15 cellular contexts compared by ENCODE assay signal in the genomic region with DNA sequence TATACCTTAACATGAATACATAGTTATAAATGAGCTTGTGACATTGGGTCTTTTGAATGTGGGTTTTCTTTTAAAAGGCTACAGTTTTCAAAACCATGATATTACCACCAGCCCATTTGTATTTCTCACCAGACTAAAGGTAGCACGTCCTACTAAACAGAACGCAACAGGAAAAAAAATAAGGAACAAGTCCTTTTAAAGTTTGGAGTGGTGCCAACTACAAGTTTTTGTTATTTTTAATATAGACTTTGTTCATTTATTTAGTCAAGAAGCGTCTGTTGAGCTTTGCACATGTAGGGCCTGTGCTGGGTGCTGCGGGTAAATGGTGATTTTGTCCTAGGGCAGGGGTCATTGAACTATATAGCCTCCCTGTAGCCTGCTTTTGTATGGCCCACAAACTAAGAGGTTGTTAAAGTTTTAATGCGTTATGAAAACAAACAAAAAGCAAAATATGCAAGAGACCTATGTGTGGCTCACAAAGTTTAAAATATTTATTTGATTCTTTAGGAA.
A peak's percentile ranks its signal among the peaks of the same experiment; 100 is the strongest.
DNase-seq lines count a peak whose midpoint lies in the region; ATAC-seq and TF ChIP-seq lines count a peak whose summit lies in the region.
"Had no signal": no experiment of that assay in that cellular context is flagged by ENCODE, and none has a peak within 500 bp of the region (broad histone marks: within the 10 kb centered on the region; RNA-seq: fewer than 3 reads in every experiment).

No MANE protein-coding gene starts in this region.

- H3K27me3 ChIP-seq in left ventricle myocardium inferior (ENCODE audit: low read depth) = no peaks in the 10 kb centered on the region
- H3K27me3 ChIP-seq in neutrophil = no peaks in the 10 kb centered on the region
- H3K27me3 ChIP-seq: BLaER1 had no signal

- H3K4me1 ChIP-seq in left ventricle myocardium inferior (peaks cover 85% of the 10 kb centered on the region), neutrophil (ENCODE audit: control insufficient read depth in 1 of 2, insufficient read depth in 1 of 2, low read depth in 1 of 2, low read length in 1 of 2) (peaks cover 6 to 7% of the 10 kb centered on the region in 2 experiments)
- H3K4me1 ChIP-seq: BLaER1 had no signal

- no peaks in the 10 kb centered on the region for H3K9me3 Mint-ChIP-seq in activated naive CD8-positive, alpha-beta T cell treated with anti-CD3 and anti-CD28 coated beads, Interleukin-2, amount 50 U/mL, for 24 hours
- H3K9me3 Mint-ChIP-seq: CD4-positive, CD25-positive, alpha-beta regulatory T cell; H9 had no signal

- no peak overlapping the region for H3K4me3 Mint-ChIP-seq in activated naive CD8-positive, alpha-beta T cell treated with anti-CD3 and anti-CD28 coated beads, Interleukin-2, amount 50 U/mL, for 24 hours
- H3K4me3 Mint-ChIP-seq: CD4-positive, CD25-positive, alpha-beta regulatory T cell; H9 had no signal

- no peak overlapping the region for H3K4me3 ChIP-seq in left ventricle myocardium inferior
- no peak overlapping the region for H3K4me3 ChIP-seq in neutrophil (ENCODE audit: low read depth in 1 of 2, low read length in 1 of 2)
- H3K4me3 ChIP-seq: BLaER1 had no signal

- peak; percentile 64 for ATAC-seq in left lobe of liver
- no peak for ATAC-seq in activated naive CD8-positive, alpha-beta T cell treated with anti-CD3 and anti-CD28 coated beads, Interleukin-2, amount 50 U/mL, for 24 hours
- ATAC-seq in HG03196 (IDR thresholded peaks at IDR 0.05; ENCODE audit: unreplicated experiment) = no peak
- ATAC-seq in GM19035 (IDR thresholded peaks at IDR 0.05; ENCODE audit: unreplicated experiment) = no peak

- intact Hi-C loops in left ventricle myocardium inferior (cut with micrococcal nuclease) = no loop called here
- intact Hi-C loops in cardiac septum (cut with DNase I) = loop anchor here (10.0 kb wide), 1 partner anchor 639 kb away; no protein-coding TSS in a partner anchor

- no peak overlapping the region for H3K27ac Mint-ChIP-seq in activated naive CD8-positive, alpha-beta T cell treated with anti-CD3 and anti-CD28 coated beads, Interleukin-2, amount 50 U/mL, for 24 hours
- H3K27ac Mint-ChIP-seq: CD4-positive, CD25-positive, alpha-beta regulatory T cell; H9 had no signal

- H3K9me3 ChIP-seq in left ventricle myocardium inferior (replicated peaks) = no peaks in the 10 kb centered on the region
- no peaks in the 10 kb centered on the region for H3K9me3 ChIP-seq in neutrophil
- H3K9me3 ChIP-seq: BLaER1 had no signal

- H3K36me3 ChIP-seq in left ventricle myocardium inferior (no peaks in the 10 kb centered on the region), neutrophil (peaks cover 26% of the 10 kb centered on the region)

- H3K27me3 Mint-ChIP-seq in activated naive CD8-positive, alpha-beta T cell treated with anti-CD3 and anti-CD28 coated beads, Interleukin-2, amount 50 U/mL, for 24 hours = no peaks in the 10 kb centered on the region
- H3K27me3 Mint-ChIP-seq: CD4-positive, CD25-positive, alpha-beta regulatory T cell had no signal

- H3K27ac ChIP-seq in left ventricle myocardium inferior (replicated peaks) (peak overlapping the region; percentile 16), neutrophil (peak overlapping the region; percentile 48)
- H3K27ac ChIP-seq: BLaER1 had no signal

- TF ChIP-seq CTCF in left ventricle myocardium inferior (IDR thresholded peaks at IDR 0.05; ENCODE audit: borderline replicate concordance) = no peak
- no peak for TF ChIP-seq CTCF in neutrophil (IDR thresholded peaks at IDR 0.05)

- peaks cover 9% of the 10 kb centered on the region for H3K4me1 Mint-ChIP-seq in activated naive CD8-positive, alpha-beta T cell treated with anti-CD3 and anti-CD28 coated beads, Interleukin-2, amount 50 U/mL, for 24 hours
- H3K4me1 Mint-ChIP-seq: H9 had no signal

- H3K36me3 Mint-ChIP-seq in activated naive CD8-positive, alpha-beta T cell treated with anti-CD3 and anti-CD28 coated beads, Interleukin-2, amount 50 U/mL, for 24 hours (ENCODE audit: low read depth) = peaks cover 10% of the 10 kb centered on the region

- DNase-seq in left ventricle myocardium inferior (no peak), cardiac septum (ENCODE audit: low spot score) (no peak), left lobe of liver (ENCODE audit: low spot score) (no peak)
- no peak for DNase-seq in activated naive CD8-positive, alpha-beta T cell treated with anti-CD3 and anti-CD28 coated beads, Interleukin-2, amount 50 U/mL, for 24 hours
- DNase-seq: 8988T; AML-193; Calu3; CD4-positive, CD25-positive, alpha-beta regulatory T cell; DMS 273 treated with DMSO at 0.1 percent for 48 hours; GOT3; H9 had no signal
